Comparison of ENCODE assay signal across 9 cellular contexts in genomic region chr9:447230-448025, GRCh38. TPM values are rescaled to one million over a fixed set of nuclear protein-coding genes. Genes with fewer than 3 reads are reported as not detected.
DNase-seq lines count a peak whose midpoint lies in the region; TF ChIP-seq lines count a peak whose summit lies in the region.
"Had no signal": no experiment of that assay in that cellular context is flagged by ENCODE, and none has a peak within 500 bp of the region (broad histone marks: within the 10 kb centered on the region; RNA-seq: fewer than 3 reads in every experiment).

No MANE protein-coding gene starts in this region.

- DNase-seq in SIG-M5 treated with dmso at 0.1 percent for 504 hours (lab: John Stamatoyannopoulos, UW; ENCODE audit: unreplicated experiment) (peak; percentile 36), SIG-M5 (lab: John Stamatoyannopoulos, UW) (no peak), osteocyte (ENCODE audit: extremely low spot score, unreplicated experiment) (no peak), NCI-H69 (lab: John Stamatoyannopoulos, UW) (no peak), iPS-NIHi11 (ENCODE audit: low spot score) (no peak)
- peak; percentile 86 for DNase-seq in activated CD4-positive, alpha-beta T cell treated with anti-CD3 and anti-CD28 coated beads, Interleukin-2, amount 10 ng/mL, durations not matched to agents 7 days and 5 days
- peak; percentile 22 for DNase-seq in stimulated activated CD8-positive, alpha-beta memory T cell treated with anti-CD3 and anti-CD28 coated beads, Interleukin-7, amount 100 ng/mL, for 24 hours (ENCODE audit: low read depth)

- H3K4me1 Mint-ChIP-seq in activated CD4-positive, alpha-beta T cell treated with anti-CD3 and anti-CD28 coated beads, Interleukin-2, amount 10 ng/mL, durations not matched to agents 7 days and 5 days = peaks cover 40% of the 10 kb centered on the region
- H3K4me1 Mint-ChIP-seq in osteocyte (ENCODE audit: unreplicated experiment) = no peaks in the 10 kb centered on the region

- CTCF ChIA-PET in activated CD4-positive, alpha-beta T cell treated with anti-CD3 and anti-CD28 coated beads, Interleukin-2, amount 10 ng/mL, durations not matched to agents 7 days and 5 days (lab: Charles Lee) = interaction anchor here (1.0 to 1.3 kb wide), 3 partner anchors 13 to 160 kb away, joined by 3 to 4 read pairs (median 4); no protein-coding TSS in a partner anchor

- peaks cover 3 to 8% of the 10 kb centered on the region in 2 donors for H3K36me3 ChIP-seq in esophagus (ENCODE audit: control insufficient read depth in 2 of 2, insufficient read depth in 2 of 2, low read length in 1 of 2)

- peak overlapping the region; percentile 33 for H3K4me3 Mint-ChIP-seq in activated CD4-positive, alpha-beta T cell treated with anti-CD3 and anti-CD28 coated beads, Interleukin-2, amount 10 ng/mL, durations not matched to agents 7 days and 5 days
- H3K4me3 Mint-ChIP-seq in osteocyte (ENCODE audit: unreplicated experiment) = no peak overlapping the region

- H3K27me3 Mint-ChIP-seq in activated CD4-positive, alpha-beta T cell treated with anti-CD3 and anti-CD28 coated beads, Interleukin-2, amount 10 ng/mL, durations not matched to agents 7 days and 5 days = no peaks in the 10 kb centered on the region
- no peaks in the 10 kb centered on the region for H3K27me3 Mint-ChIP-seq in osteocyte (ENCODE audit: unreplicated experiment)

- peaks cover 80% of the 10 kb centered on the region for H3K36me3 Mint-ChIP-seq in activated CD4-positive, alpha-beta T cell treated with anti-CD3 and anti-CD28 coated beads, Interleukin-2, amount 10 ng/mL, durations not matched to agents 7 days and 5 days (ENCODE audit: low read depth)
- no peaks in the 10 kb centered on the region for H3K36me3 Mint-ChIP-seq in osteocyte (ENCODE audit: unreplicated experiment)

- H3K27ac Mint-ChIP-seq in activated CD4-positive, alpha-beta T cell treated with anti-CD3 and anti-CD28 coated beads, Interleukin-2, amount 10 ng/mL, durations not matched to agents 7 days and 5 days = peak overlapping the region; percentile 87
- H3K27ac Mint-ChIP-seq in osteocyte (ENCODE audit: unreplicated experiment) = no peak overlapping the region

- peaks cover 0 to 3% of the 10 kb centered on the region in 2 donors for H3K4me1 ChIP-seq in esophagus (ENCODE audit: control insufficient read depth in 2 of 2, insufficient read depth in 2 of 2, low read length in 1 of 2)

- POLR2A ChIA-PET in activated CD4-positive, alpha-beta T cell treated with anti-CD3 and anti-CD28 coated beads, Interleukin-2, amount 10 ng/mL, durations not matched to agents 7 days and 5 days (lab: Charles Lee) = interaction anchor here (1.3 kb wide), 1 partner anchor 15 kb away, joined by 3 read pairs; no protein-coding TSS in a partner anchor

- TF ChIP-seq CTCF in osteocyte (IDR thresholded peaks at IDR 0.05) = no peak

- H3K4me3 ChIP-seq in esophagus (ENCODE audit: low read depth in 1 of 2, low read length in 2 of 2) = no peak overlapping the region
- H3K4me3 ChIP-seq: SK-N-MC had no signal

- no peaks in the 10 kb centered on the region for H3K27me3 ChIP-seq in esophagus (ENCODE audit: control insufficient read depth in 1 of 2, insufficient read depth in 2 of 2, low read length in 2 of 2)

- H3K27ac ChIP-seq in esophagus (ENCODE audit: low read depth in 2 of 2, low read length in 1 of 2) = peak overlapping the region; percentile 35 to 54
- H3K27ac ChIP-seq: SK-N-MC had no signal

- WGBS in esophagus, 2 donors = 45 to 55% methylated on average over 4 of the region's 4 CpGs

- H3K9me3 ChIP-seq in esophagus (ENCODE audit: control insufficient read depth in 2 of 2, insufficient read depth in 1 of 2, low read depth in 1 of 2, low read length in 1 of 2) = no peaks in the 10 kb centered on the region

- H3K9me3 Mint-ChIP-seq in activated CD4-positive, alpha-beta T cell treated with anti-CD3 and anti-CD28 coated beads, Interleukin-2, amount 10 ng/mL, durations not matched to agents 7 days and 5 days = no peaks in the 10 kb centered on the region
- no peaks in the 10 kb centered on the region for H3K9me3 Mint-ChIP-seq in osteocyte (ENCODE audit: unreplicated experiment)

RNA-seq across cellular contexts. Expression of gene KANK1, which starts 57.1 kb away (rescaled TPM):
- total RNA-seq in activated CD4-positive, alpha-beta T cell treated with anti-CD3 and anti-CD28 coated beads, Interleukin-2, amount 10 ng/mL, durations not matched to agents 7 days and 5 days = 1 to 10 TPM; 2.2 to 2.4 TPM
- polyA plus RNA-seq in esophagus = 10 to 100 TPM; 51.7 to 54.8 TPM
- total RNA-seq in osteocyte = 3.5 and 3.7 TPM in 2 replicates

Comparison
In these comparisons a context has a peak if more than half of its experiments do, and no peak if none do; other contexts are left out.
1. DNase-seq: peak in SIG-M5 treated with dmso at 0.1 percent for 504 hours (single experiment), activated CD4-positive, alpha-beta T cell treated with anti-CD3 and anti-CD28 coated beads, Interleukin-2, amount 10 ng/mL, durations not matched to agents 7 days and 5 days (single experiment) and stimulated activated CD8-positive, alpha-beta memory T cell treated with anti-CD3 and anti-CD28 coated beads, Interleukin-7, amount 100 ng/mL, for 24 hours (single experiment); none in SIG-M5 (single experiment), osteocyte (single experiment), NCI-H69 (single experiment) and iPS-NIHi11 (single experiment).